In the genomic region with DNA sequence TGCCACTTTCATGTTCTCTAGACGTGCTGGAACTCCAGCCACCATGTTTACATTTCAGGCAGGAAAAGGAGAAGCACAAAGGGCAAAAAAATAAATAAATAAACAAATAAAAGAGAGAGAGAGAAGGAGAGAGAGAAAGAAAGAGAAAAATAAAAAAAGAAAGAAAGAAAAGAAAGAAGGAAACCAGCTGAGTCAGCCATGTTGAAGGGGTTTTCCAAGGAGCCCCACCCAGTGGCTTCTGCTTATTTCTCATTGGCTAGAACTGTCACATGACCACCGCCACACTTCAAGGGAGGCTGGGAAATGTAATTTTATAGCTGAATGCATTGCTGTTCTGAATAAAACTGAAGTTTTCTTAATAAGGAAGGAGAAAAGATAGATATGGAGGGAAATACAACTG, we compare ENCODE assay signal across 20 cellular contexts.
DNase-seq lines count a peak whose midpoint lies in the region; ATAC-seq and TF ChIP-seq lines count a peak whose summit lies in the region.
"Had no signal": no experiment of that assay in that cellular context is flagged by ENCODE, and none has a peak within 500 bp of the region (broad histone marks: within the 10 kb centered on the region; RNA-seq: fewer than 3 reads in every experiment).

No MANE protein-coding gene starts in this region.

- intact Hi-C loops in activated CD4-positive, alpha-beta memory T cell treated with anti-CD3 and anti-CD28 coated beads for 36 hours (cut with micrococcal nuclease), result no loop called here

- TF ChIP-seq CTCF in WTC11 (IDR thresholded peaks at IDR 0.05), result no peak
- TF ChIP-seq CTCF in osteocyte (IDR thresholded peaks at IDR 0.05), result no peak

- H3K4me1 Mint-ChIP-seq in activated CD4-positive, alpha-beta memory T cell treated with anti-CD3 and anti-CD28 coated beads for 36 hours (ENCODE audit: low read depth), result peaks cover 7% of the 10 kb centered on the region
- H3K4me1 Mint-ChIP-seq in activated CD4-positive, alpha-beta memory T cell treated with anti-CD3 and anti-CD28 coated beads, Interleukin-2, amount 10 ng/mL, durations not matched to agents 7 days and 5 days, result peaks cover 4% of the 10 kb centered on the region
- H3K4me1 Mint-ChIP-seq in WTC11, result no peaks in the 10 kb centered on the region
- no peaks in the 10 kb centered on the region for H3K4me1 Mint-ChIP-seq in osteocyte (ENCODE audit: unreplicated experiment)

- no peak for ATAC-seq in WTC11
- ATAC-seq: body of pancreas; natural killer cell treated with Interleukin-12 subunit alpha and Interleukin-12 subunit beta and Interleukin-15 and Interleukin-18, amount 100 ng/mL, for 72 hours; sciatic nerve had no signal

- CTCF ChIA-PET in activated CD4-positive, alpha-beta memory T cell treated with anti-CD3 and anti-CD28 coated beads for 36 hours (lab: Charles Lee), result interaction anchor here (0.9 kb wide), 1 partner anchor 222 kb away, joined by 3 read pairs; a partner anchor contains a TSS
- CTCF ChIA-PET in activated CD4-positive, alpha-beta memory T cell treated with anti-CD3 and anti-CD28 coated beads, Interleukin-2, amount 10 ng/mL, durations not matched to agents 7 days and 5 days (lab: Charles Lee), result interaction anchor here (0.6 to 0.7 kb wide), 2 partner anchors 223 to 542 kb away, joined by 4 read pairs; a partner anchor contains a TSS
- CTCF ChIA-PET in WTC11 (lab: Charles Lee), result interaction anchor here (1.4 kb wide), 1 partner anchor 29 kb away, joined by 5 read pairs; no protein-coding TSS in a partner anchor

- no peak overlapping the region for H3K27ac Mint-ChIP-seq in activated CD4-positive, alpha-beta memory T cell treated with anti-CD3 and anti-CD28 coated beads for 36 hours
- no peak overlapping the region for H3K27ac Mint-ChIP-seq in activated CD4-positive, alpha-beta memory T cell treated with anti-CD3 and anti-CD28 coated beads, Interleukin-2, amount 10 ng/mL, durations not matched to agents 7 days and 5 days
- no peak overlapping the region for H3K27ac Mint-ChIP-seq in WTC11
- no peak overlapping the region for H3K27ac Mint-ChIP-seq in osteocyte (ENCODE audit: unreplicated experiment)
- H3K27ac Mint-ChIP-seq: natural killer cell treated with Interleukin-12 subunit alpha and Interleukin-12 subunit beta and Interleukin-15 and Interleukin-18, amount 100 ng/mL, for 72 hours had no signal

- H3K27me3 Mint-ChIP-seq in activated CD4-positive, alpha-beta memory T cell treated with anti-CD3 and anti-CD28 coated beads for 36 hours, result peaks cover 4% of the 10 kb centered on the region
- peaks cover 12% of the 10 kb centered on the region for H3K27me3 Mint-ChIP-seq in activated CD4-positive, alpha-beta memory T cell treated with anti-CD3 and anti-CD28 coated beads, Interleukin-2, amount 10 ng/mL, durations not matched to agents 7 days and 5 days
- H3K27me3 Mint-ChIP-seq in WTC11 (ENCODE audit: low read depth) (no peaks in the 10 kb centered on the region), osteocyte (ENCODE audit: unreplicated experiment) (peaks cover 34% of the 10 kb centered on the region)

- no peaks in the 10 kb centered on the region for H3K36me3 Mint-ChIP-seq in activated CD4-positive, alpha-beta memory T cell treated with anti-CD3 and anti-CD28 coated beads for 36 hours
- H3K36me3 Mint-ChIP-seq in activated CD4-positive, alpha-beta memory T cell treated with anti-CD3 and anti-CD28 coated beads, Interleukin-2, amount 10 ng/mL, durations not matched to agents 7 days and 5 days (ENCODE audit: low read depth), result no peaks in the 10 kb centered on the region
- H3K36me3 Mint-ChIP-seq in WTC11 (no peaks in the 10 kb centered on the region; the same call in 1 of the 2 replicates), osteocyte (ENCODE audit: unreplicated experiment) (no peaks in the 10 kb centered on the region)
- H3K36me3 Mint-ChIP-seq: natural killer cell treated with Interleukin-12 subunit alpha and Interleukin-12 subunit beta and Interleukin-15 and Interleukin-18, amount 100 ng/mL, for 72 hours had no signal

- POLR2A ChIA-PET in activated CD4-positive, alpha-beta memory T cell treated with anti-CD3 and anti-CD28 coated beads for 36 hours (lab: Charles Lee), result no interaction called here
- POLR2A ChIA-PET in activated CD4-positive, alpha-beta memory T cell treated with anti-CD3 and anti-CD28 coated beads, Interleukin-2, amount 10 ng/mL, durations not matched to agents 7 days and 5 days (lab: Charles Lee), result no interaction called here
- POLR2A ChIA-PET in WTC11 (lab: Charles Lee), result no interaction called here

- H3K9me3 Mint-ChIP-seq in activated CD4-positive, alpha-beta memory T cell treated with anti-CD3 and anti-CD28 coated beads for 36 hours, result no peaks in the 10 kb centered on the region
- no peaks in the 10 kb centered on the region for H3K9me3 Mint-ChIP-seq in activated CD4-positive, alpha-beta memory T cell treated with anti-CD3 and anti-CD28 coated beads, Interleukin-2, amount 10 ng/mL, durations not matched to agents 7 days and 5 days
- H3K9me3 Mint-ChIP-seq in WTC11 (peaks cover 13% of the 10 kb centered on the region), osteocyte (ENCODE audit: unreplicated experiment) (peaks cover 5% of the 10 kb centered on the region)
- H3K9me3 Mint-ChIP-seq: natural killer cell treated with Interleukin-12 subunit alpha and Interleukin-12 subunit beta and Interleukin-15 and Interleukin-18, amount 100 ng/mL, for 72 hours had no signal

- no peak overlapping the region for H3K4me3 Mint-ChIP-seq in activated CD4-positive, alpha-beta memory T cell treated with anti-CD3 and anti-CD28 coated beads for 36 hours
- no peak overlapping the region for H3K4me3 Mint-ChIP-seq in activated CD4-positive, alpha-beta memory T cell treated with anti-CD3 and anti-CD28 coated beads, Interleukin-2, amount 10 ng/mL, durations not matched to agents 7 days and 5 days
- H3K4me3 Mint-ChIP-seq in WTC11 (no peak overlapping the region), osteocyte (ENCODE audit: unreplicated experiment) (no peak overlapping the region)
- H3K4me3 Mint-ChIP-seq: natural killer cell treated with Interleukin-12 subunit alpha and Interleukin-12 subunit beta and Interleukin-15 and Interleukin-18, amount 100 ng/mL, for 72 hours had no signal

- peak; percentile 11 for DNase-seq in activated CD4-positive, alpha-beta memory T cell treated with anti-CD3 and anti-CD28 coated beads for 36 hours
- no peak for DNase-seq in activated CD4-positive, alpha-beta memory T cell treated with anti-CD3 and anti-CD28 coated beads, Interleukin-2, amount 10 ng/mL, durations not matched to agents 7 days and 5 days
- DNase-seq in LHCN-M2 (ENCODE audit: low read depth) (peak; percentile 10), WTC11 (ENCODE audit: low spot score) (no peak), osteocyte (ENCODE audit: extremely low spot score, unreplicated experiment) (peak; percentile 3), NCI-H2227 treated with DMSO at 0.1 percent for 48 hours (lab: John Stamatoyannopoulos, UW) (no peak), MV-4-11 (lab: John Stamatoyannopoulos, UW) (no peak), NCI-H446 treated with DMSO at 0.1 percent for 48 hours (lab: John Stamatoyannopoulos, UW) (no peak)
- DNase-seq: activated CD4-positive, alpha-beta T cell treated with anti-CD3 and anti-CD28 coated beads for 4 hours; activated CD8-positive, alpha-beta memory T cell treated with anti-CD3 and anti-CD28 coated beads, Interleukin-2, amount 50 U/mL, for 48 hours; activated effector memory CD4-positive, alpha-beta T cell treated with anti-CD3 and anti-CD28 coated beads, Interleukin-2, amount 50 U/mL, for 16 hours; body of pancreas; C1 segment of cervical spinal cord; effector CD4-positive, alpha-beta T cell; NCI-H2107; NCI-H526; SIG-M5; upper lobe of left lung had no signal

TF ChIP-seq in WTC11, 78 proteins besides CTCF, POLR2A, EP300 and RAD21 (continues in another document):
- TF ChIP-seq NFYB (CRISPR knock-in tag; conservative IDR thresholded peaks at IDR 0.05; ENCODE audit: low read depth) (no peak), ZNF219 (CRISPR knock-in tag; IDR thresholded peaks at IDR 0.05; ENCODE audit: borderline replicate concordance) (no peak)
- TF ChIP-seq, protein P1, sequence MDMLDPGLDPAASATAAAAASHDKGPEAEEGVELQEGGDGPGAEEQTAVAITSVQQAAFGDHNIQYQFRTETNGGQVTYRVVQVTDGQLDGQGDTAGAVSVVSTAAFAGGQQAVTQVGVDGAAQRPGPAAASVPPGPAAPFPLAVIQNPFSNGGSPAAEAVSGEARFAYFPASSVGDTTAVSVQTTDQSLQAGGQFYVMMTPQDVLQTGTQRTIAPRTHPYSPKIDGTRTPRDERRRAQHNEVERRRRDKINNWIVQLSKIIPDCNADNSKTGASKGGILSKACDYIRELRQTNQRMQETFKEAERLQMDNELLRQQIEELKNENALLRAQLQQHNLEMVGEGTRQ (CRISPR knock-in tag; IDR thresholded peaks at IDR 0.05), result peak; percentile 35; the same call in 1 of the 2 replicates
- TF ChIP-seq, protein P2, sequence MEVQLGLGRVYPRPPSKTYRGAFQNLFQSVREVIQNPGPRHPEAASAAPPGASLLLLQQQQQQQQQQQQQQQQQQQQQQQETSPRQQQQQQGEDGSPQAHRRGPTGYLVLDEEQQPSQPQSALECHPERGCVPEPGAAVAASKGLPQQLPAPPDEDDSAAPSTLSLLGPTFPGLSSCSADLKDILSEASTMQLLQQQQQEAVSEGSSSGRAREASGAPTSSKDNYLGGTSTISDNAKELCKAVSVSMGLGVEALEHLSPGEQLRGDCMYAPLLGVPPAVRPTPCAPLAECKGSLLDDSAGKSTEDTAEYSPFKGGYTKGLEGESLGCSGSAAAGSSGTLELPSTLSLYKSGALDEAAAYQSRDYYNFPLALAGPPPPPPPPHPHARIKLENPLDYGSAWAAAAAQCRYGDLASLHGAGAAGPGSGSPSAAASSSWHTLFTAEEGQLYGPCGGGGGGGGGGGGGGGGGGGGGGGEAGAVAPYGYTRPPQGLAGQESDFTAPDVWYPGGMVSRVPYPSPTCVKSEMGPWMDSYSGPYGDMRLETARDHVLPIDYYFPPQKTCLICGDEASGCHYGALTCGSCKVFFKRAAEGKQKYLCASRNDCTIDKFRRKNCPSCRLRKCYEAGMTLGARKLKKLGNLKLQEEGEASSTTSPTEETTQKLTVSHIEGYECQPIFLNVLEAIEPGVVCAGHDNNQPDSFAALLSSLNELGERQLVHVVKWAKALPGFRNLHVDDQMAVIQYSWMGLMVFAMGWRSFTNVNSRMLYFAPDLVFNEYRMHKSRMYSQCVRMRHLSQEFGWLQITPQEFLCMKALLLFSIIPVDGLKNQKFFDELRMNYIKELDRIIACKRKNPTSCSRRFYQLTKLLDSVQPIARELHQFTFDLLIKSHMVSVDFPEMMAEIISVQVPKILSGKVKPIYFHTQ (CRISPR knock-in tag; IDR thresholded peaks at IDR 0.05), result no peak
- TF ChIP-seq, protein P3, sequence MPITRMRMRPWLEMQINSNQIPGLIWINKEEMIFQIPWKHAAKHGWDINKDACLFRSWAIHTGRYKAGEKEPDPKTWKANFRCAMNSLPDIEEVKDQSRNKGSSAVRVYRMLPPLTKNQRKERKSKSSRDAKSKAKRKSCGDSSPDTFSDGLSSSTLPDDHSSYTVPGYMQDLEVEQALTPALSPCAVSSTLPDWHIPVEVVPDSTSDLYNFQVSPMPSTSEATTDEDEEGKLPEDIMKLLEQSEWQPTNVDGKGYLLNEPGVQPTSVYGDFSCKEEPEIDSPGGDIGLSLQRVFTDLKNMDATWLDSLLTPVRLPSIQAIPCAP (CRISPR knock-in tag; IDR thresholded peaks at IDR 0.05), result no peak

Comparison
In these comparisons a context has a peak if more than half of its experiments do, and no peak if none do; other contexts are left out.
1. DNase-seq: peak in activated CD4-positive, alpha-beta memory T cell treated with anti-CD3 and anti-CD28 coated beads for 36 hours (single experiment), LHCN-M2 (single experiment) and osteocyte (single experiment); none in activated CD4-positive, alpha-beta memory T cell treated with anti-CD3 and anti-CD28 coated beads, Interleukin-2, amount 10 ng/mL, durations not matched to agents 7 days and 5 days (single experiment), WTC11 (single experiment), NCI-H2227 treated with DMSO at 0.1 percent for 48 hours (single experiment), MV-4-11 (single experiment) and NCI-H446 treated with DMSO at 0.1 percent for 48 hours (single experiment).